10 cellular contexts compared by ENCODE assay signal in genomic region chr17:63751806-63752205, GRCh38. TPM values are rescaled to one million over a fixed set of nuclear protein-coding genes. Genes with fewer than 3 reads are reported as not detected.
DNase-seq lines count a peak whose midpoint lies in the region; ATAC-seq and TF ChIP-seq lines count a peak whose summit lies in the region.
"Had no signal": no experiment of that assay in that cellular context is flagged by ENCODE, and none has a peak within 500 bp of the region (broad histone marks: within the 10 kb centered on the region; RNA-seq: fewer than 3 reads in every experiment).

No MANE protein-coding gene starts in this region.

- no peaks in the 10 kb centered on the region for H3K4me1 ChIP-seq in uterus

- no peaks in the 10 kb centered on the region for H3K27me3 Mint-ChIP-seq in stimulated activated naive CD8-positive, alpha-beta T cell treated with anti-CD3 and anti-CD28 coated beads, Interleukin-15, Interleukin-2, amounts not matched to agents 100 ng/mL and 50 ng/mL, for 24 hours
- H3K27me3 Mint-ChIP-seq in T-helper 2 cell treated with Interferon-gamma antibody and Interleukin-4, amounts not matched to agents 5 μg/mL and 100 μg/mL, for 36 hours (ENCODE audit: low read depth): no peaks in the 10 kb centered on the region
- H3K27me3 Mint-ChIP-seq in effector memory CD8-positive, alpha-beta T cell: no peaks in the 10 kb centered on the region

- no peak for TF ChIP-seq POLR2A in uterus (IDR thresholded peaks at IDR 0.05)

- DNase-seq in stimulated activated naive CD8-positive, alpha-beta T cell treated with anti-CD3 and anti-CD28 coated beads, Interleukin-15, Interleukin-2, amounts not matched to agents 100 U/mL and 50 U/mL, for 24 hours: no peak
- no peak for DNase-seq in T-helper 2 cell treated with Interferon-gamma antibody and Interleukin-4, amounts not matched to agents 5 μg/mL and 100 μg/mL, for 36 hours (ENCODE audit: low spot score)
- no peak for DNase-seq in effector memory CD8-positive, alpha-beta T cell
- no peak for DNase-seq in iPS-NIHi11 (ENCODE audit: low spot score)
- no peak for DNase-seq in DMS53 (lab: John Stamatoyannopoulos, UW)
- DNase-seq in uterus: no peak
- no peak for DNase-seq in SHP77 treated with DMSO at 0.1 percent for 48 hours (lab: John Stamatoyannopoulos, UW)
- DNase-seq: NCI-H2029 treated with DMSO at 0.1 percent for 48 hours had no signal

- intact Hi-C loops in uterus (cut with DNase I; ENCODE audit: low total_unique reads): no loop called here

- peak overlapping the region; percentile 52 for H3K4me3 Mint-ChIP-seq in stimulated activated naive CD8-positive, alpha-beta T cell treated with anti-CD3 and anti-CD28 coated beads, Interleukin-15, Interleukin-2, amounts not matched to agents 100 ng/mL and 50 ng/mL, for 24 hours
- H3K4me3 Mint-ChIP-seq in T-helper 2 cell treated with Interferon-gamma antibody and Interleukin-4, amounts not matched to agents 5 μg/mL and 100 μg/mL, for 36 hours: peak overlapping the region; percentile 71
- peak overlapping the region in 1 of 2 donors; percentile 1 for H3K4me3 Mint-ChIP-seq in effector memory CD8-positive, alpha-beta T cell

- no peaks in the 10 kb centered on the region for H3K36me3 ChIP-seq in uterus

- no peak for TF ChIP-seq CTCF in uterus (IDR thresholded peaks at IDR 0.05)

- peaks cover 16% of the 10 kb centered on the region for H3K4me1 Mint-ChIP-seq in stimulated activated naive CD8-positive, alpha-beta T cell treated with anti-CD3 and anti-CD28 coated beads, Interleukin-15, Interleukin-2, amounts not matched to agents 100 ng/mL and 50 ng/mL, for 24 hours (ENCODE audit: low read depth)
- peaks cover 15% of the 10 kb centered on the region for H3K4me1 Mint-ChIP-seq in T-helper 2 cell treated with Interferon-gamma antibody and Interleukin-4, amounts not matched to agents 5 μg/mL and 100 μg/mL, for 36 hours (ENCODE audit: low read depth)
- H3K4me1 Mint-ChIP-seq in effector memory CD8-positive, alpha-beta T cell (ENCODE audit: low read depth in 2 of 2): peaks cover 0 to 3% of the 10 kb centered on the region in 2 donors

- peaks cover 75% of the 10 kb centered on the region for H3K36me3 Mint-ChIP-seq in stimulated activated naive CD8-positive, alpha-beta T cell treated with anti-CD3 and anti-CD28 coated beads, Interleukin-15, Interleukin-2, amounts not matched to agents 100 ng/mL and 50 ng/mL, for 24 hours (ENCODE audit: low read depth)
- H3K36me3 Mint-ChIP-seq in T-helper 2 cell treated with Interferon-gamma antibody and Interleukin-4, amounts not matched to agents 5 μg/mL and 100 μg/mL, for 36 hours (ENCODE audit: low read depth): peaks cover 47% of the 10 kb centered on the region
- peaks cover 76% of the 10 kb centered on the region for H3K36me3 Mint-ChIP-seq in effector memory CD8-positive, alpha-beta T cell (ENCODE audit: insufficient read depth)

- peak overlapping the region; percentile 80 for H3K27ac Mint-ChIP-seq in stimulated activated naive CD8-positive, alpha-beta T cell treated with anti-CD3 and anti-CD28 coated beads, Interleukin-15, Interleukin-2, amounts not matched to agents 100 ng/mL and 50 ng/mL, for 24 hours
- peak overlapping the region; percentile 83 for H3K27ac Mint-ChIP-seq in T-helper 2 cell treated with Interferon-gamma antibody and Interleukin-4, amounts not matched to agents 5 μg/mL and 100 μg/mL, for 36 hours
- H3K27ac Mint-ChIP-seq in effector memory CD8-positive, alpha-beta T cell: peak overlapping the region; percentile 2 to 38

- no peak for ATAC-seq in stimulated activated naive CD8-positive, alpha-beta T cell treated with anti-CD3 and anti-CD28 coated beads, Interleukin-15, Interleukin-2, amounts not matched to agents 100 U/mL and 50 U/mL, for 24 hours
- peak; percentile 51 for ATAC-seq in effector memory CD8-positive, alpha-beta T cell (replicated peaks)
- ATAC-seq: Panc1 had no signal

- no peaks in the 10 kb centered on the region for H3K9me3 Mint-ChIP-seq in stimulated activated naive CD8-positive, alpha-beta T cell treated with anti-CD3 and anti-CD28 coated beads, Interleukin-15, Interleukin-2, amounts not matched to agents 100 ng/mL and 50 ng/mL, for 24 hours
- H3K9me3 Mint-ChIP-seq in T-helper 2 cell treated with Interferon-gamma antibody and Interleukin-4, amounts not matched to agents 5 μg/mL and 100 μg/mL, for 36 hours: no peaks in the 10 kb centered on the region
- H3K9me3 Mint-ChIP-seq in effector memory CD8-positive, alpha-beta T cell: no peaks in the 10 kb centered on the region

- no peak overlapping the region for H3K27ac ChIP-seq in uterus

- H3K27me3 ChIP-seq in uterus: no peaks in the 10 kb centered on the region

- no peak overlapping the region for H3K4me3 ChIP-seq in uterus

- no peaks in the 10 kb centered on the region for H3K9me3 ChIP-seq in uterus

RNA-seq across cellular contexts. Expression of gene STRADA, which starts 10.2 kb away (rescaled TPM):
- 10 to 100 TPM; 14.1 to 60.9 (median 27.9) TPM for total RNA-seq in uterus

RNA-seq across cellular contexts. Expression of gene CCDC47, which starts 21.6 kb away (rescaled TPM):
- total RNA-seq in uterus: 10 to 100 TPM; 15.1 to 91.5 (median 49.3) TPM

RNA-seq across cellular contexts. Expression of gene DDX42, which starts 22.2 kb away (rescaled TPM):
- 100 to 1,000 TPM in 3 of 4 donors, 10 to 100 TPM in 1; 89.9 to 180 (median 150) TPM for total RNA-seq in uterus

RNA-seq across cellular contexts. Expression of gene LIMD2, which starts 51.9 kb away (rescaled TPM):
- total RNA-seq in uterus: 10 to 100 TPM in 3 of 4 donors, 1 to 10 TPM in 1; 3.8 to 23.2 (median 11.8) TPM

Comparison
In these comparisons a context has a peak if more than half of its experiments do, and no peak if none do; other contexts are left out.
1. H3K27ac Mint-ChIP-seq: peak in every context shown above with its lines; median percentile 83 in T-helper 2 cell treated with Interferon-gamma antibody and Interleukin-4, amounts not matched to agents 5 μg/mL and 100 μg/mL, for 36 hours; 80 in stimulated activated naive CD8-positive, alpha-beta T cell treated with anti-CD3 and anti-CD28 coated beads, Interleukin-15, Interleukin-2, amounts not matched to agents 100 ng/mL and 50 ng/mL, for 24 hours; 20 in effector memory CD8-positive, alpha-beta T cell.